ENCODE assay signal across 29 cellular contexts in genomic region chr12:29145372-29146170, GRCh38.
"Had no signal": no experiment of that assay in that cellular context is flagged by ENCODE, and none has a peak within 500 bp of the region (broad histone marks: within the 10 kb centered on the region; RNA-seq: fewer than 3 reads in every experiment).

No MANE protein-coding gene starts in this region.

- H3K27ac Mint-ChIP-seq: activated CD4-positive, alpha-beta T cell treated with anti-CD3 and anti-CD28 coated beads, Interleukin-2, amount 10 ng/mL, durations not matched to agents 24 days and 14 days; activated CD8-positive, alpha-beta T cell treated with anti-CD3 and anti-CD28 coated beads, Interleukin-2, amount 10 ng/mL, durations not matched to agents 7 days and 5 days; activated naive CD4-positive, alpha-beta T cell treated with anti-CD3 and anti-CD28 coated beads, Interleukin-2, amount 50 U/mL, for 72 hours; activated T-cell treated with anti-CD3 and anti-CD28 coated beads, Interleukin-2, amount 50 U/mL, for 24 hours; activated T-helper 2 cell treated with anti-CD3 and anti-CD28 coated beads, Interferon-gamma antibody, Interleukin-2, Interleukin-4, amounts not matched to agents 10 μg/mL and 5 μg/mL and 100 μg/mL, durations not matched to agents 14 hours and 24 hours and 36 hours had no signal

- H3K4me1 ChIP-seq: adrenal gland had no signal

- H3K4me3 ChIP-seq: adrenal gland, body of pancreas, breast epithelium, MG63 had no signal

- DNase-seq: activated CD4-positive, alpha-beta T cell treated with anti-CD3 and anti-CD28 coated beads, Interleukin-2, amount 10 ng/mL, durations not matched to agents 24 days and 14 days; activated CD4-positive, alpha-beta T cell treated with anti-CD3 and anti-CD28 coated beads, Interleukin-2, amount 50 U/mL, for 48 hours; activated CD8-positive, alpha-beta T cell treated with anti-CD3 and anti-CD28 coated beads, Interleukin-2, amount 10 ng/mL, durations not matched to agents 7 days and 5 days; activated gamma-delta T cell; activated naive CD4-positive, alpha-beta T cell treated with Interleukin-2 at 50 U/mL for 16 hours; activated T-cell treated with anti-CD3 and anti-CD28 coated beads, Interleukin-2, amount 50 U/mL, for 24 hours; adrenal gland; body of pancreas; MG63; NCI-H1048; NCI-H1105 treated with DMSO at 0.1 percent for 48 hours; NCI-H1436; NCI-H1694; NCI-H1930; NCI-H2081 treated with DMSO at 0.1 percent for 48 hours; NCI-H2171; NCI-H2227 treated with DMSO at 0.1 percent for 48 hours; NCI-H446; NCI-H510A treated with DMSO at 0.1 percent for 48 hours; NCI-H526 treated with DMSO at 0.1 percent for 48 hours; NK-92 treated with Interleukin-12 subunit alpha and Interleukin-12 subunit beta, amount 100 ng/mL, for 24 hours; Right ventricle myocardium superior; SW 1271; T1000; WERI-Rb-1 had no signal

- H3K9me3 Mint-ChIP-seq: activated naive CD4-positive, alpha-beta T cell treated with anti-CD3 and anti-CD28 coated beads, Interleukin-2, amount 50 U/mL, for 72 hours; activated T-cell treated with anti-CD3 and anti-CD28 coated beads, Interleukin-2, amount 50 U/mL, for 24 hours; activated T-helper 2 cell treated with anti-CD3 and anti-CD28 coated beads, Interferon-gamma antibody, Interleukin-2, Interleukin-4, amounts not matched to agents 10 μg/mL and 5 μg/mL and 100 μg/mL, durations not matched to agents 14 hours and 24 hours and 36 hours had no signal

- H3K27me3 ChIP-seq: adrenal gland, breast epithelium, MG63 had no signal

- ATAC-seq: activated CD8-positive, alpha-beta T cell treated with anti-CD3 and anti-CD28 coated beads, Interleukin-2, amount 10 ng/mL, durations not matched to agents 7 days and 5 days; activated naive CD4-positive, alpha-beta T cell treated with anti-CD3 and anti-CD28 coated beads, Interleukin-2, amount 50 U/mL, for 72 hours; body of pancreas had no signal

- H3K9me3 ChIP-seq: adrenal gland, body of pancreas, breast epithelium had no signal

- H3K36me3 ChIP-seq: adrenal gland, breast epithelium, MG63, WERI-Rb-1 had no signal

- H3K27ac ChIP-seq: adrenal gland, body of pancreas, breast epithelium, WERI-Rb-1 had no signal

- FAIRE-seq: astrocyte had no signal

- H3K4me3 Mint-ChIP-seq: activated CD4-positive, alpha-beta T cell treated with anti-CD3 and anti-CD28 coated beads, Interleukin-2, amount 10 ng/mL, durations not matched to agents 24 days and 14 days; activated CD8-positive, alpha-beta T cell treated with anti-CD3 and anti-CD28 coated beads, Interleukin-2, amount 10 ng/mL, durations not matched to agents 7 days and 5 days; activated T-cell treated with anti-CD3 and anti-CD28 coated beads, Interleukin-2, amount 50 U/mL, for 24 hours had no signal
